Comparison of ENCODE assay signal across 24 cellular contexts in genomic region chr15:99974246-99974645, GRCh38.
A peak's percentile ranks its signal among the peaks of the same experiment; 100 is the strongest.
DNase-seq lines count a peak whose midpoint lies in the region; FAIRE-seq and TF ChIP-seq lines count a peak whose summit lies in the region.
"Had no signal": no experiment of that assay in that cellular context is flagged by ENCODE, and none has a peak within 500 bp of the region (broad histone marks: within the 10 kb centered on the region; RNA-seq: fewer than 3 reads in every experiment).

No MANE protein-coding gene starts in this region.

- TF ChIP-seq POLR2A in H1 (IDR thresholded peaks at IDR 0.05; ENCODE audit: control extremely low read depth in 1 of 2, low read depth in 2 of 2, low read length in 2 of 2) (no peak), spleen (IDR thresholded peaks at IDR 0.05) (no peak)

- TF ChIP-seq CTCF in H1 (IDR thresholded peaks at IDR 0.05; ENCODE audit: control extremely low read depth in 1 of 3, insufficient read depth in 1 of 3, low read depth in 1 of 3, low read length in 3 of 3) (no peak), spleen (IDR thresholded peaks at IDR 0.05 in 8 of 11, conservative IDR thresholded peaks at IDR 0.05 in 3 of 11) (no peak)

- H3K79me1 ChIP-seq in H1 (ENCODE audit: low read depth, low read length) (no peaks in the 10 kb centered on the region), neuronal stem cell (ENCODE audit: low read depth, low read length) (no peaks in the 10 kb centered on the region)

- H2BK12ac ChIP-seq in H1 (ENCODE audit: low read depth, low read length), result no peak overlapping the region
- no peak overlapping the region for H2BK12ac ChIP-seq in neuronal stem cell (ENCODE audit: low read length)

- no peaks in the 10 kb centered on the region for H3K79me2 ChIP-seq in H1 (ENCODE audit: control insufficient read depth in 1 of 2, insufficient read depth in 2 of 2, low read length in 2 of 2)

- H3K18ac ChIP-seq in H1 (ENCODE audit: extremely low read depth, low read length), result no peak overlapping the region
- no peak overlapping the region for H3K18ac ChIP-seq in neuronal stem cell (ENCODE audit: low read length)

- H3K4ac ChIP-seq in H1 (replicated peaks; ENCODE audit: insufficient read length, low read depth, low read length) (no peak overlapping the region), neuronal stem cell (ENCODE audit: low read length) (no peak overlapping the region)

- H3K36me3 ChIP-seq in H7 (replicated peaks; ENCODE audit: control insufficient read depth, insufficient read depth, low read length) (no peaks in the 10 kb centered on the region), H1 (ENCODE audit: control insufficient read depth in 2 of 4, insufficient read depth in 4 of 4, low read length in 3 of 4) (no peaks in the 10 kb centered on the region), neuronal stem cell (replicated peaks in 1 of 2; ENCODE audit: control insufficient read depth in 2 of 2, insufficient read depth in 2 of 2, low read length in 2 of 2) (no peaks in the 10 kb centered on the region), spleen (no peaks in the 10 kb centered on the region), HAP-1 (replicated peaks) (no peaks in the 10 kb centered on the region)
- H3K36me3 ChIP-seq: BE2C; BLaER1 treated with 17β-estradiol and CSF1 and Interleukin-3, amounts not matched to agents 10 nM and 100 nM had no signal

- H2AK5ac ChIP-seq in H1 (ENCODE audit: low read depth, low read length) (no peak overlapping the region), neuronal stem cell (ENCODE audit: low read depth, low read length) (no peak overlapping the region)

- no peak for FAIRE-seq in H1 (lab: Jason Lieb, UNC)
- FAIRE-seq: A549, D721Med, GM12878, GM18507 had no signal

- no peak overlapping the region for H2BK20ac ChIP-seq in H1 (ENCODE audit: low read length)

- H3K27me3 ChIP-seq in H7 (ENCODE audit: control insufficient read depth, insufficient read depth, low read length) (no peaks in the 10 kb centered on the region), H1 (replicated peaks in 1 of 4; ENCODE audit: control insufficient read depth in 3 of 4, extremely low read depth in 1 of 4, insufficient read depth in 3 of 4, low read length in 3 of 4) (no peaks in the 10 kb centered on the region), neuronal stem cell (ENCODE audit: control insufficient read depth in 3 of 3, insufficient read depth in 3 of 3, low read depth in 1 of 3, low read length in 3 of 3) (no peaks in the 10 kb centered on the region), spleen (replicated peaks in 1 of 7) (peaks cover 0 to 5% (median 0%) of the 10 kb centered on the region in 7 donors), HAP-1 (ENCODE audit: low read depth) (no peaks in the 10 kb centered on the region)
- H3K27me3 ChIP-seq: BE2C; BLaER1 treated with 17β-estradiol and CSF1 and Interleukin-3, amounts not matched to agents 10 nM and 100 nM had no signal

- in situ Hi-C loops in HAP-1 (cut with MboI; ENCODE audit: low sequenced_read_pairs), result no loop called here

- H2AFZ ChIP-seq in H1 (ENCODE audit: low read length) (no peak overlapping the region), neuronal stem cell (ENCODE audit: low read length) (no peak overlapping the region)

- 90% methylated on average over 17 of the region's 17 CpGs; no CpG with 5 or more reads in 1 of the 2 experiments for WGBS in H1 (ENCODE audit: extremely low coverage in 1 of 2, insufficient coverage in 1 of 2, insufficient read length in 1 of 2, insufficient replicate concordance in 2 of 2, low coverage in 1 of 2, low lambda C conversion rate in 2 of 2, missing lambda C conversion rate in 1 of 2), 2 experiments
- no CpG with 5 or more reads among the region's 17 CpGs for WGBS in neuronal stem cell (ENCODE audit: extremely low coverage in 2 of 2, insufficient read length in 2 of 2, insufficient replicate concordance in 1 of 2), 2 donors
- WGBS in spleen, 5 donors, result 89 to 94% (median 93%) methylated on average over 17 of the region's 17 CpGs

- peak; percentile 33 for DNase-seq in H7
- no peak for DNase-seq in H1 (ENCODE audit: low read depth in 1 of 2, low spot score in 2 of 2)
- no peak for DNase-seq in neuronal stem cell (ENCODE audit: low spot score)
- peak; percentile 59 for DNase-seq in spleen
- DNase-seq in head of caudate nucleus, result no peak
- no peak for DNase-seq in HAP-1 (ENCODE audit: low spot score in 2 of 2)
- DNase-seq in NCI-H2171 (lab: John Stamatoyannopoulos, UW), result no peak
- DNase-seq: 8988T; ACHN; AML-193; BE2C; CD4-positive, alpha-beta T cell; DMS 273 treated with DMSO at 0.1 percent for 48 hours; DMS79; EL; GDM1; GOT3; H9; HFFc6 had no signal

- H3K23me2 ChIP-seq in H1 (ENCODE audit: low read depth, low read length), result no peaks in the 10 kb centered on the region

- no peak overlapping the region for H3K9ac ChIP-seq in H1 (replicated peaks in 1 of 4; ENCODE audit: extremely low read depth in 1 of 4, low read depth in 3 of 4, low read length in 3 of 4)
- no peak overlapping the region for H3K9ac ChIP-seq in neuronal stem cell (ENCODE audit: low read depth, low read length, poor library complexity)
- H3K9ac ChIP-seq: BLaER1 treated with 17β-estradiol and CSF1 and Interleukin-3, amounts not matched to agents 10 nM and 100 nM had no signal

- H3K4me3 ChIP-seq in H7 (ENCODE audit: insufficient read depth, low read depth, low read length), result no peak overlapping the region
- no peak overlapping the region for H3K4me3 ChIP-seq in H1 (ENCODE audit: extremely low read depth in 1 of 4, insufficient read depth in 2 of 4, low read depth in 3 of 4, low read length in 4 of 4)
- no peak overlapping the region for H3K4me3 ChIP-seq in neuronal stem cell (ENCODE audit: low read length in 2 of 2)
- no peak overlapping the region for H3K4me3 ChIP-seq in spleen
- no peak overlapping the region for H3K4me3 ChIP-seq in HAP-1
- H3K4me3 ChIP-seq: A549; BLaER1 treated with 17β-estradiol and CSF1 and Interleukin-3, amounts not matched to agents 10 nM and 100 nM; GM12878 had no signal

- H3K56ac ChIP-seq in H1 (replicated peaks; ENCODE audit: insufficient read length, low read depth, low read length), result no peak overlapping the region

- intact Hi-C loops in spleen (cut with DNase I; ENCODE audit: low total_unique reads) (no loop called here), head of caudate nucleus (cut with DNase I) (no loop called here)

- peaks cover 0 to 10% (median 6%) of the 10 kb centered on the region in 4 experiments; a peak in 5 of 7 replicates for H3K4me1 ChIP-seq in H1 (replicated peaks in 1 of 4; ENCODE audit: control insufficient read depth in 3 of 4, insufficient read depth in 4 of 4, low read length in 3 of 4)
- peaks cover 0 to 6% of the 10 kb centered on the region in 2 donors for H3K4me1 ChIP-seq in neuronal stem cell (ENCODE audit: control insufficient read depth in 2 of 2, insufficient read depth in 1 of 2, low read depth in 1 of 2, low read length in 2 of 2)
- no peaks in the 10 kb centered on the region for H3K4me1 ChIP-seq in spleen
- no peaks in the 10 kb centered on the region for H3K4me1 ChIP-seq in HAP-1
- H3K4me1 ChIP-seq: A549; BE2C; BLaER1 treated with 17β-estradiol and CSF1 and Interleukin-3, amounts not matched to agents 10 nM and 100 nM had no signal

- H4K20me1 ChIP-seq in H1 (replicated peaks in 1 of 2; ENCODE audit: control insufficient read depth in 1 of 2, insufficient read depth in 2 of 2, low read length in 2 of 2), result no peaks in the 10 kb centered on the region
- H4K20me1 ChIP-seq: BLaER1 treated with 17β-estradiol and CSF1 and Interleukin-3, amounts not matched to agents 10 nM and 100 nM had no signal

- H3K14ac ChIP-seq in H1 (ENCODE audit: insufficient read length), result no peak overlapping the region
- H3K14ac ChIP-seq in neuronal stem cell (ENCODE audit: low read length), result no peak overlapping the region

- POLR2A ChIA-PET in H1 (lab: Charles Lee; ENCODE audit: partially characterized antibody), result no interaction called here

- TF ChIP-seq EP300 in H1 (IDR thresholded peaks at IDR 0.05; ENCODE audit: borderline replicate concordance in 1 of 2, low read depth in 2 of 2, low read length in 2 of 2), result no peak

- H4K8ac ChIP-seq in H1 (ENCODE audit: extremely low read depth, insufficient read depth, low read length) (no peak overlapping the region), neuronal stem cell (ENCODE audit: low read depth, low read length) (no peak overlapping the region)

- H3K4me2 ChIP-seq in H1 (ENCODE audit: insufficient read depth in 1 of 2, low read depth in 2 of 2, low read length in 2 of 2) (no peak overlapping the region), neuronal stem cell (ENCODE audit: insufficient read depth, low read length, poor library complexity, severe bottlenecking) (no peak overlapping the region)
- H3K4me2 ChIP-seq: A549; BLaER1 treated with 17β-estradiol and CSF1 and Interleukin-3, amounts not matched to agents 10 nM and 100 nM had no signal

- no peak overlapping the region for H4K5ac ChIP-seq in H1 (ENCODE audit: insufficient read length, low read depth, low read length)

- H4K91ac ChIP-seq in H1 (replicated peaks; ENCODE audit: insufficient read length, low read length) (no peak overlapping the region), neuronal stem cell (ENCODE audit: low read depth, low read length, poor library complexity) (no peak overlapping the region)

- no peak overlapping the region for H3K27ac ChIP-seq in H1 (ENCODE audit: low read depth, low read length)
- no peak overlapping the region for H3K27ac ChIP-seq in neuronal stem cell (replicated peaks; ENCODE audit: low read length)
- H3K27ac ChIP-seq in spleen, result no peak overlapping the region
- H3K27ac ChIP-seq: A549; BLaER1 treated with 17β-estradiol and CSF1 and Interleukin-3, amounts not matched to agents 10 nM and 100 nM had no signal

- CTCF ChIA-PET in H1 (lab: Charles Lee; ENCODE audit: partially characterized antibody), result interaction anchor here (0.9 kb wide), 1 partner anchor 9 kb away, joined by 3 read pairs; no protein-coding TSS in a partner anchor

- H2BK120ac ChIP-seq in H1 (replicated peaks; ENCODE audit: low read depth, low read length) (no peak overlapping the region), neuronal stem cell (ENCODE audit: low read depth, low read length) (no peak overlapping the region)

- H2BK15ac ChIP-seq in H1 (ENCODE audit: low read length) (peak overlapping the region; percentile 48; the same call in 1 of the 2 replicates), neuronal stem cell (ENCODE audit: low read length) (peak overlapping the region; percentile 22)

- no peak for TF ChIP-seq RAD21 in H1 (IDR thresholded peaks at IDR 0.05 in 1 of 2, conservative IDR thresholded peaks at IDR 0.05 in 1 of 2; ENCODE audit: low read depth in 2 of 2, low read length in 2 of 2)

- no peak overlapping the region for H3K23ac ChIP-seq in H1 (ENCODE audit: insufficient read length)
- H3K23ac ChIP-seq in neuronal stem cell (ENCODE audit: low read depth, low read length, poor library complexity), result peak overlapping the region; percentile 9

- H2BK5ac ChIP-seq in H1 (ENCODE audit: low read depth, low read length), result no peak overlapping the region
- no peak overlapping the region for H2BK5ac ChIP-seq in neuronal stem cell (ENCODE audit: low read length)

- H3K9me3 ChIP-seq in H1 (ENCODE audit: insufficient read depth in 2 of 2, low read depth in 1 of 2, low read length in 1 of 2) (no peaks in the 10 kb centered on the region), neuronal stem cell (replicated peaks in 1 of 2; ENCODE audit: control insufficient read depth in 2 of 2, insufficient read depth in 1 of 2, low read depth in 1 of 2, low read length in 2 of 2) (no peaks in the 10 kb centered on the region), spleen (no peaks in the 10 kb centered on the region), HAP-1 (no peaks in the 10 kb centered on the region)
- H3K9me3 ChIP-seq: A549; BE2C; BLaER1 treated with 17β-estradiol and CSF1 and Interleukin-3, amounts not matched to agents 10 nM and 100 nM had no signal

Comparison
In these comparisons a context has a peak if more than half of its experiments do, and no peak if none do; other contexts are left out.
1. DNase-seq: peak in H7 (single experiment) and spleen (single experiment); none in H1 (0 of 2), neuronal stem cell (single experiment), head of caudate nucleus (0 of 42), HAP-1 (0 of 2) and NCI-H2171 (single experiment).